ENCODE assay signal across 8 cellular contexts in the genomic region with DNA sequence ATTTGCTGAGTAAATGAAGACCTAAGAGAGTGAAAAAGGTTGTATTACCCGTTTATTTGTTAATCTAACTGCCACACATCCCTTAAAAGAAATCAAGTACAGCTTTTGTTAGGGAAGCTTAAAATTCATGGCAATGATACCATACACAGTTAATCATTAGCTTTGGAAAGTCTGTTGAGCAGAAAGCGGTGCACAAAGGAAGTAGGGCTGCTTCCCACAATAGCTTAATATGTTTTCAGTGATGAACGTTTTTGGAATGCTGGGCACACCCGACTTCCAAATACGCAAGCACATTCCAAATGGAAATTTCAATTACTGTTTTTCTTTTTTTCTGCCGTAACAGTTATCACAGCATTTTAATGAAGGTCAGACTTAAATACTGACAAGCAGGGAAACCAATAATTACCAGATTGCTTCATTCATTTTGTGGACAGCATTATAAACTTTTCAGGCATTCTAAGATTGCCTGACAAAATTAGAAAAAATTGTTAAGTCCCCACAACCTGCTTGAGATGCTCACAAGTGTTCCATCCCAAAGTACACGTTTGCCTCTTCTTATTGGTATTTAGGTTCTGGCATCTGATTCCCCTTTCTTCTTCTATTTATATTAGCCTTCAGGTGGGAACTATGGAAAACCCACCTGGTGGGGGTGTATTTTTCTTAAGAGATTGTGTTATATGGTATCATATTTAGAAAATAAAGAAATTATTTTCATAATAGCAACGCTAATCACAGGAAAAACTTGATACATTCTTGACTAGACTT. TPM values are rescaled to one million over a fixed set of nuclear protein-coding genes. Genes with fewer than 3 reads are reported as not detected.
DNase-seq lines count a peak whose midpoint lies in the region; ATAC-seq, FAIRE-seq and TF ChIP-seq lines count a peak whose summit lies in the region.

No MANE protein-coding gene starts in this region.

- CTCF ChIA-PET in IMR-90 (lab: Yijun Ruan, JAX), result interaction anchor here (0.6 to 2.0 kb wide), 6 partner anchors 16 to 392 kb away, joined by 3 to 8 read pairs (median 4); no protein-coding TSS in a partner anchor

- TF ChIP-seq POLR2A in IMR-90 (IDR thresholded peaks at IDR 0.05; ENCODE audit: low read depth, low read length), result peak; percentile 60; the same call in 1 of the 2 replicates
- TF ChIP-seq POLR2A in spleen (IDR thresholded peaks at IDR 0.05), result no peak

- dilution Hi-C loops in IMR-90 (cut with HindIII; ENCODE audit: low sequenced_read_pairs, unreplicated experiment), result no loop called here

- H3K9ac ChIP-seq in IMR-90 (ENCODE audit: low read depth, low read length) (peak overlapping the region; percentile 33; the same call in 1 of the 2 replicates), kidney (ENCODE audit: low read length in 2 of 2) (peak overlapping the region in 1 of 2 donors; percentile 47)

- no peak overlapping the region for H2AK9ac ChIP-seq in IMR-90 (replicated peaks; ENCODE audit: low read depth, low read length, poor library complexity)

- intact Hi-C loops in IMR-90 (cut with micrococcal nuclease) (no loop called here), ascending aorta (cut with DNase I) (no loop called here), kidney (cut with DNase I) (no loop called here), spleen (cut with DNase I; ENCODE audit: low total_unique reads) (no loop called here)

- peak overlapping the region; percentile 94 for H2BK20ac ChIP-seq in IMR-90 (ENCODE audit: low read depth, low read length)

- H3K56ac ChIP-seq in IMR-90 (ENCODE audit: extremely low read depth, insufficient read depth, low read length), result peak overlapping the region; percentile 67

- peak overlapping the region; percentile 49; the same call in 1 of the 2 replicates for H3K27ac ChIP-seq in IMR-90 (ENCODE audit: insufficient read depth, low read length)
- peak overlapping the region; percentile 57 to 83 for H3K27ac ChIP-seq in ascending aorta
- H3K27ac ChIP-seq in kidney (ENCODE audit: low read depth in 2 of 2, low read length in 2 of 2), result peak overlapping the region; percentile 1 to 40
- peak overlapping the region in 5 of 8 donors; percentile 4 to 89 (median 83) for H3K27ac ChIP-seq in spleen

- DNase-seq in COLO668 (lab: John Stamatoyannopoulos, UW; ENCODE audit: unreplicated experiment) (peak; percentile 24), IMR-90 (peak; percentile 96), ascending aorta (ENCODE audit: low spot score in 2 of 2) (peak in 1 of 2 donors; percentile 74), kidney (no peak), spleen (no peak), NCI-H446 (lab: John Stamatoyannopoulos, UW) (no peak), NOMO-1 treated with dmso at 0.1 percent for 144 hours (lab: John Stamatoyannopoulos, UW; ENCODE audit: unreplicated experiment) (no peak)
- DNase-seq in stimulated activated naive CD4-positive, alpha-beta T cell (lab: John Stamatoyannopoulos, UW), result no peak

- H3K4me2 ChIP-seq in IMR-90 (ENCODE audit: low read depth, low read length), result peak overlapping the region; percentile 78

- H2BK15ac ChIP-seq in IMR-90 (ENCODE audit: low read depth, low read length), result peak overlapping the region; percentile 58; the same call in 2 of the 3 replicates

- no peak overlapping the region for H2AK5ac ChIP-seq in IMR-90 (ENCODE audit: low read depth, low read length)

- H3K9me1 ChIP-seq in IMR-90 (ENCODE audit: insufficient read depth, low read length), result no peaks in the 10 kb centered on the region

- peak overlapping the region; percentile 63; the same call in 1 of the 2 replicates for H3K23ac ChIP-seq in IMR-90 (ENCODE audit: low read depth, low read length)

- peak overlapping the region; percentile 82 to 88 for H4K8ac ChIP-seq in IMR-90 (ENCODE audit: low read depth in 2 of 2, low read length in 2 of 2)

- H3K36me3 ChIP-seq in IMR-90 (ENCODE audit: control insufficient read depth, insufficient read depth, low read length) (no peaks in the 10 kb centered on the region), ascending aorta (no peaks in the 10 kb centered on the region), kidney (ENCODE audit: control insufficient read depth in 1 of 2, insufficient read depth in 2 of 2, low read length in 2 of 2) (no peaks in the 10 kb centered on the region), spleen (no peaks in the 10 kb centered on the region)

- peak overlapping the region; percentile 10; the same call in 1 of the 2 replicates for H3K4me3 ChIP-seq in IMR-90 (ENCODE audit: insufficient read depth, low read depth, low read length)
- H3K4me3 ChIP-seq in ascending aorta, result peak overlapping the region; percentile 69 to 80
- H3K4me3 ChIP-seq in kidney (ENCODE audit: low read length in 2 of 2), result peak overlapping the region; percentile 65 to 75
- peak overlapping the region in 7 of 8 donors; percentile 77 to 98 (median 95) for H3K4me3 ChIP-seq in spleen

- peak; percentile 19; the same call in 1 of the 2 replicates for ATAC-seq in IMR-90 (ENCODE audit: low read depth)

- H4K91ac ChIP-seq in IMR-90 (ENCODE audit: insufficient read depth, low read depth, low read length), result peak overlapping the region; percentile 73

- no peaks in the 10 kb centered on the region for H3K9me3 ChIP-seq in IMR-90 (ENCODE audit: control insufficient read depth, insufficient read depth, low read length)
- no peaks in the 10 kb centered on the region for H3K9me3 ChIP-seq in ascending aorta
- H3K9me3 ChIP-seq in kidney (ENCODE audit: control insufficient read depth in 1 of 2, low read length in 2 of 2), result no peaks in the 10 kb centered on the region
- no peaks in the 10 kb centered on the region for H3K9me3 ChIP-seq in spleen

- H3K27me3 ChIP-seq in IMR-90 (ENCODE audit: control insufficient read depth, insufficient read depth, low read length) (no peaks in the 10 kb centered on the region), ascending aorta (no peaks in the 10 kb centered on the region), spleen (replicated peaks in 1 of 7) (no peaks in the 10 kb centered on the region)

- H3K14ac ChIP-seq in IMR-90 (replicated peaks; ENCODE audit: low read depth, low read length), result peak overlapping the region; percentile 35

- FAIRE-seq in kidney (lab: Jason Lieb, UNC), result peak; percentile 11

- peak overlapping the region; percentile 53; the same call in 1 of the 2 replicates for H4K5ac ChIP-seq in IMR-90 (ENCODE audit: low read depth, low read length)

- no peak; the same call in 1 of the 2 replicates for TF ChIP-seq RAD21 in IMR-90 (IDR thresholded peaks at IDR 0.05; ENCODE audit: low read length)

- in situ Hi-C loops in IMR-90 (cut with MboI; ENCODE audit: low sequenced_read_pairs), result no loop called here

- peak overlapping the region; percentile 64; the same call in 1 of the 2 replicates for H3K4ac ChIP-seq in IMR-90 (ENCODE audit: low read depth, low read length)

- TF ChIP-seq CTCF in IMR-90 (conservative IDR thresholded peaks at IDR 0.05; ENCODE audit: low read depth, low read length), result no peak
- no peak for TF ChIP-seq CTCF in ascending aorta (IDR thresholded peaks at IDR 0.05)
- no peak for TF ChIP-seq CTCF in kidney (IDR thresholded peaks at IDR 0.05; ENCODE audit: borderline replicate concordance, extremely low read depth, insufficient read depth)
- no peak for TF ChIP-seq CTCF in spleen (IDR thresholded peaks at IDR 0.05 in 8 of 11, conservative IDR thresholded peaks at IDR 0.05 in 3 of 11)

- 12% methylated on average over 3 of the region's 8 CpGs; no CpG with 5 or more reads in 1 of the 2 experiments for WGBS in IMR-90 (ENCODE audit: extremely low coverage in 2 of 2, insufficient read length in 1 of 2), 2 experiments
- 54 to 67% (median 64%) methylated on average over 8 of the region's 8 CpGs for WGBS in spleen, 5 donors

- peak overlapping the region; percentile 73 for H2BK5ac ChIP-seq in IMR-90 (ENCODE audit: low read depth, low read length, poor library complexity, severe bottlenecking)

- POLR2A ChIA-PET in IMR-90 (lab: Charles Lee; ENCODE audit: unreplicated experiment), result interaction anchor here (0.6 kb wide), 1 partner anchor 15 kb away, joined by 8 read pairs; no protein-coding TSS in a partner anchor

- H3K4me1 ChIP-seq in IMR-90 (ENCODE audit: control insufficient read depth, insufficient read depth, low read length), result no peaks in the 10 kb centered on the region; the same call in 1 of the 2 replicates
- H3K4me1 ChIP-seq in ascending aorta, result peaks cover 0 to 13% of the 10 kb centered on the region in 2 donors
- peaks cover 0 to 3% of the 10 kb centered on the region in 2 donors for H3K4me1 ChIP-seq in kidney (ENCODE audit: control insufficient read depth in 1 of 2, insufficient read depth in 1 of 2, low read depth in 1 of 2, low read length in 2 of 2)
- H3K4me1 ChIP-seq in spleen, result peaks cover 7 to 40% (median 22%) of the 10 kb centered on the region in 6 donors

- no peak overlapping the region for H2AFZ ChIP-seq in IMR-90 (replicated peaks; ENCODE audit: low read length, poor library complexity)

- no peaks in the 10 kb centered on the region for H4K20me1 ChIP-seq in IMR-90 (ENCODE audit: insufficient read depth, low read length)

- peaks cover 10 to 13% of the 10 kb centered on the region in 2 experiments for H3K79me1 ChIP-seq in IMR-90 (ENCODE audit: low read depth in 1 of 2, low read length in 2 of 2)

- peak overlapping the region; percentile 85; the same call in 1 of the 2 replicates for H3K18ac ChIP-seq in IMR-90 (ENCODE audit: low read depth, low read length)

- H2BK120ac ChIP-seq in IMR-90 (ENCODE audit: low read depth, low read length), result peak overlapping the region; percentile 88

- BruUV-seq in IMR-90 (replicated peaks; lab: Mats Ljungman, UMichigan), result no TSS peak

TF ChIP-seq in IMR-90, 13 proteins besides CTCF, POLR2A, EP300 and RAD21:
- no peak for TF ChIP-seq MXI1 (IDR thresholded peaks at IDR 0.05; ENCODE audit: borderline replicate concordance, low read depth, low read length)
- TF ChIP-seq BHLHE40 (IDR thresholded peaks at IDR 0.05; ENCODE audit: low read depth, low read length), result 0 out of 2 replicates have a peak, but pooled peaks have one; percentile 12

RNA-seq across cellular contexts. Expression of gene ECT2, which starts 1.1 kb away (rescaled TPM):
- total RNA-seq in IMR-90 (2012; rRNA removed) (37.8 and 55.8 TPM in 2 replicates), ascending aorta (27.1 TPM), kidney (15.5 TPM), spleen (10 to 100 TPM in 5 of 7 donors, 1 to 10 TPM in 2; 7.7 to 19.1 (median 11.1) TPM)
- polyA plus RNA-seq in IMR-90 (2012; rRNA removed) (14.3 and 18.1 TPM in 2 replicates), kidney (ENCODE audit: insufficient read depth, low read depth, low replicate concordance) (2.4 TPM), spleen (1 to 10 TPM; 2.2 to 4.0 (median 3.1) TPM)
- 2.4 and 4.4 TPM in 2 replicates for polyA plus RNA-seq in IMR-90 (2012; cell fraction: cytosol; rRNA removed)
- polyA plus RNA-seq in IMR-90 (2012; cell fraction: nucleus; rRNA removed; ENCODE audit: low replicate concordance), result 1.6 and 10.8 TPM in 2 replicates

RNA-seq across cellular contexts. Expression of gene NCEH1, which starts 38.5 kb away (rescaled TPM):
- total RNA-seq in IMR-90 (2012; rRNA removed) (23.3 and 28.9 TPM in 2 replicates), ascending aorta (19.1 TPM), kidney (43.6 TPM), spleen (10 to 100 TPM; 11.7 to 30.7 (median 22.3) TPM)
- polyA plus RNA-seq in IMR-90 (2012; rRNA removed) (22.3 and 23.5 TPM in 2 replicates), kidney (ENCODE audit: insufficient read depth, low read depth, low replicate concordance) (6.7 TPM), spleen (1 to 10 TPM; 3.8 to 6.1 (median 4.9) TPM)
- 8.0 and 12.7 TPM in 2 replicates for polyA plus RNA-seq in IMR-90 (2012; cell fraction: cytosol; rRNA removed)
- 5.1 and 13.7 TPM in 2 replicates for polyA plus RNA-seq in IMR-90 (2012; cell fraction: nucleus; rRNA removed; ENCODE audit: low replicate concordance)

Comparison
In these comparisons a context has a peak if more than half of its experiments do, and no peak if none do; other contexts are left out.
1. DNase-seq: peak in COLO668 (single experiment) and IMR-90 (single experiment); none in kidney (single experiment), spleen (single experiment), NCI-H446 (0 of 2), NOMO-1 treated with dmso at 0.1 percent for 144 hours (single experiment) and stimulated activated naive CD4-positive, alpha-beta T cell (0 of 6).
2. H3K27ac ChIP-seq: peak in every context shown above with its lines; median percentile 83 in spleen; 70 in ascending aorta; 49 in IMR-90; 20 in kidney.
3. H3K4me3 ChIP-seq: peak in every context shown above with its lines; median percentile 95 in spleen; 74 in ascending aorta; 70 in kidney; 10 in IMR-90.